ENCODE assay signal across 1 cellular context in genomic region chr4:98498774-98499173, GRCh38.
TF ChIP-seq lines count a peak whose summit lies in the region.

No MANE protein-coding gene starts in this region.

TF ChIP-seq in WTC11, 78 proteins besides CTCF, POLR2A, EP300 and RAD21 (continued from another document):
- TF ChIP-seq, protein P1, sequence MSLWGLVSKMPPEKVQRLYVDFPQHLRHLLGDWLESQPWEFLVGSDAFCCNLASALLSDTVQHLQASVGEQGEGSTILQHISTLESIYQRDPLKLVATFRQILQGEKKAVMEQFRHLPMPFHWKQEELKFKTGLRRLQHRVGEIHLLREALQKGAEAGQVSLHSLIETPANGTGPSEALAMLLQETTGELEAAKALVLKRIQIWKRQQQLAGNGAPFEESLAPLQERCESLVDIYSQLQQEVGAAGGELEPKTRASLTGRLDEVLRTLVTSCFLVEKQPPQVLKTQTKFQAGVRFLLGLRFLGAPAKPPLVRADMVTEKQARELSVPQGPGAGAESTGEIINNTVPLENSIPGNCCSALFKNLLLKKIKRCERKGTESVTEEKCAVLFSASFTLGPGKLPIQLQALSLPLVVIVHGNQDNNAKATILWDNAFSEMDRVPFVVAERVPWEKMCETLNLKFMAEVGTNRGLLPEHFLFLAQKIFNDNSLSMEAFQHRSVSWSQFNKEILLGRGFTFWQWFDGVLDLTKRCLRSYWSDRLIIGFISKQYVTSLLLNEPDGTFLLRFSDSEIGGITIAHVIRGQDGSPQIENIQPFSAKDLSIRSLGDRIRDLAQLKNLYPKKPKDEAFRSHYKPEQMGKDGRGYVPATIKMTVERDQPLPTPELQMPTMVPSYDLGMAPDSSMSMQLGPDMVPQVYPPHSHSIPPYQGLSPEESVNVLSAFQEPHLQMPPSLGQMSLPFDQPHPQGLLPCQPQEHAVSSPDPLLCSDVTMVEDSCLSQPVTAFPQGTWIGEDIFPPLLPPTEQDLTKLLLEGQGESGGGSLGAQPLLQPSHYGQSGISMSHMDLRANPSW (CRISPR knock-in tag; conservative IDR thresholded peaks at IDR 0.05; ENCODE audit: low read depth) = no peak
- TF ChIP-seq, protein P2, sequence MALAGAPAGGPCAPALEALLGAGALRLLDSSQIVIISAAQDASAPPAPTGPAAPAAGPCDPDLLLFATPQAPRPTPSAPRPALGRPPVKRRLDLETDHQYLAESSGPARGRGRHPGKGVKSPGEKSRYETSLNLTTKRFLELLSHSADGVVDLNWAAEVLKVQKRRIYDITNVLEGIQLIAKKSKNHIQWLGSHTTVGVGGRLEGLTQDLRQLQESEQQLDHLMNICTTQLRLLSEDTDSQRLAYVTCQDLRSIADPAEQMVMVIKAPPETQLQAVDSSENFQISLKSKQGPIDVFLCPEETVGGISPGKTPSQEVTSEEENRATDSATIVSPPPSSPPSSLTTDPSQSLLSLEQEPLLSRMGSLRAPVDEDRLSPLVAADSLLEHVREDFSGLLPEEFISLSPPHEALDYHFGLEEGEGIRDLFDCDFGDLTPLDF (CRISPR knock-in tag; IDR thresholded peaks at IDR 0.05) = no peak
- no peak for TF ChIP-seq AFF4 (CRISPR knock-in tag; IDR thresholded peaks at IDR 0.05; ENCODE audit: borderline replicate concordance)
- TF ChIP-seq CBFB (CRISPR knock-in tag; IDR thresholded peaks at IDR 0.05; ENCODE audit: low read depth) = no peak
- TF ChIP-seq ZNF281 (CRISPR knock-in tag; IDR thresholded peaks at IDR 0.05) = no peak
- no peak for TF ChIP-seq EMX1 (CRISPR knock-in tag; IDR thresholded peaks at IDR 0.05)
- no peak for TF ChIP-seq ZNF317 (CRISPR knock-in tag; IDR thresholded peaks at IDR 0.05; ENCODE audit: borderline replicate concordance, low read depth)
- TF ChIP-seq, protein P3, sequence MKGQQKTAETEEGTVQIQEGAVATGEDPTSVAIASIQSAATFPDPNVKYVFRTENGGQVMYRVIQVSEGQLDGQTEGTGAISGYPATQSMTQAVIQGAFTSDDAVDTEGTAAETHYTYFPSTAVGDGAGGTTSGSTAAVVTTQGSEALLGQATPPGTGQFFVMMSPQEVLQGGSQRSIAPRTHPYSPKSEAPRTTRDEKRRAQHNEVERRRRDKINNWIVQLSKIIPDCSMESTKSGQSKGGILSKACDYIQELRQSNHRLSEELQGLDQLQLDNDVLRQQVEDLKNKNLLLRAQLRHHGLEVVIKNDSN (CRISPR knock-in tag; IDR thresholded peaks at IDR 0.05) = no peak
- TF ChIP-seq CREM (CRISPR knock-in tag; IDR thresholded peaks at IDR 0.05) = no peak
- TF ChIP-seq, protein P4, sequence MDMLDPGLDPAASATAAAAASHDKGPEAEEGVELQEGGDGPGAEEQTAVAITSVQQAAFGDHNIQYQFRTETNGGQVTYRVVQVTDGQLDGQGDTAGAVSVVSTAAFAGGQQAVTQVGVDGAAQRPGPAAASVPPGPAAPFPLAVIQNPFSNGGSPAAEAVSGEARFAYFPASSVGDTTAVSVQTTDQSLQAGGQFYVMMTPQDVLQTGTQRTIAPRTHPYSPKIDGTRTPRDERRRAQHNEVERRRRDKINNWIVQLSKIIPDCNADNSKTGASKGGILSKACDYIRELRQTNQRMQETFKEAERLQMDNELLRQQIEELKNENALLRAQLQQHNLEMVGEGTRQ (CRISPR knock-in tag; IDR thresholded peaks at IDR 0.05) = no peak
- no peak for TF ChIP-seq PRRX2 (CRISPR knock-in tag; IDR thresholded peaks at IDR 0.05)
- TF ChIP-seq MYBL2 (CRISPR knock-in tag; IDR thresholded peaks at IDR 0.05) = no peak
- TF ChIP-seq, protein P5, sequence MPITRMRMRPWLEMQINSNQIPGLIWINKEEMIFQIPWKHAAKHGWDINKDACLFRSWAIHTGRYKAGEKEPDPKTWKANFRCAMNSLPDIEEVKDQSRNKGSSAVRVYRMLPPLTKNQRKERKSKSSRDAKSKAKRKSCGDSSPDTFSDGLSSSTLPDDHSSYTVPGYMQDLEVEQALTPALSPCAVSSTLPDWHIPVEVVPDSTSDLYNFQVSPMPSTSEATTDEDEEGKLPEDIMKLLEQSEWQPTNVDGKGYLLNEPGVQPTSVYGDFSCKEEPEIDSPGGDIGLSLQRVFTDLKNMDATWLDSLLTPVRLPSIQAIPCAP (CRISPR knock-in tag; IDR thresholded peaks at IDR 0.05) = no peak
TF ChIP-seq in WTC11: peak in this region for 0.
